23 cellular contexts compared by ENCODE assay signal in genomic region chr12:123165537-123165936, GRCh38. TPM values are rescaled to one million over a fixed set of nuclear protein-coding genes. Genes with fewer than 3 reads are reported as not detected.
DNase-seq lines count a peak whose midpoint lies in the region; FAIRE-seq and TF ChIP-seq lines count a peak whose summit lies in the region.
"Had no signal": no experiment of that assay in that cellular context is flagged by ENCODE, and none has a peak within 500 bp of the region (broad histone marks: within the 10 kb centered on the region; RNA-seq: fewer than 3 reads in every experiment).

No MANE protein-coding gene starts in this region.

- H3K27me3 ChIP-seq in H9 (ENCODE audit: insufficient read depth, low read length) = no peaks in the 10 kb centered on the region
- no peaks in the 10 kb centered on the region for H3K27me3 ChIP-seq in endocrine pancreas (ENCODE audit: control insufficient read depth, insufficient read depth, low read length)
- H3K27me3 ChIP-seq: breast epithelium had no signal

- DNase-seq in NCI-H2029 (lab: John Stamatoyannopoulos, UW) (peak; percentile 19), NCI-H2029 treated with DMSO at 0.1 percent for 48 hours (lab: John Stamatoyannopoulos, UW) (no peak), H9 (no peak), nephron progenitor cell (no peak), HFFc6 (no peak), frontal cortex (ENCODE audit: low spot score in 2 of 2) (no peak)
- DNase-seq in activated CD4-positive, alpha-beta T cell treated with anti-CD3 and anti-CD28 coated beads for 4 hours = no peak
- DNase-seq: activated CD4-positive, CD25-positive, alpha-beta regulatory T cell treated with anti-CD3 and anti-CD28 coated beads, Interleukin-2, amount 50 U/mL, for 72 hours; activated CD8-positive, alpha-beta T cell treated with anti-CD3 and anti-CD28 coated beads for 36 hours; activated T-cell treated with anti-CD3 and anti-CD28 coated beads, Interleukin-2, amount 50 U/mL, for 1 hour; amygdala; CD4-positive, alpha-beta T cell; glutamatergic neuron; NCI-H1092 treated with DMSO at 0.1 percent for 48 hours; NCI-H1930; OCI-M1; stimulated activated naive CD8-positive, alpha-beta T cell treated with anti-CD3 and anti-CD28 coated beads, Interleukin-15, amount 100 ng/mL, for 72 hours had no signal

- H4K8ac ChIP-seq in H9 (replicated peaks; ENCODE audit: insufficient read length, low read depth, low read length) = no peak overlapping the region

- no CpG with 5 or more reads among the region's 4 CpGs for WGBS in H9 (ENCODE audit: extremely low coverage, insufficient read length, low lambda C conversion rate)

- no peaks in the 10 kb centered on the region; the same call in 1 of the 2 replicates for H3K4me1 ChIP-seq in H9 (ENCODE audit: insufficient read depth, low read length)
- H3K4me1 ChIP-seq in endocrine pancreas (ENCODE audit: control insufficient read depth, insufficient read depth, low read length) = peaks cover 31% of the 10 kb centered on the region
- H3K4me1 ChIP-seq: breast epithelium had no signal

- no peak overlapping the region for H2BK5ac ChIP-seq in H9 (ENCODE audit: insufficient read length, low read length)

- no peaks in the 10 kb centered on the region for H3K79me1 ChIP-seq in H9 (ENCODE audit: insufficient read depth, low read depth, low read length, poor library complexity, severe bottlenecking)

- H2AFZ ChIP-seq in H9 (ENCODE audit: low read length) = no peak overlapping the region

- no peaks in the 10 kb centered on the region for H3K9me3 Mint-ChIP-seq in H9
- no peaks in the 10 kb centered on the region for H3K9me3 Mint-ChIP-seq in nephron progenitor cell
- H3K9me3 Mint-ChIP-seq in HFFc6 = no peaks in the 10 kb centered on the region
- H3K9me3 Mint-ChIP-seq: activated CD8-positive, alpha-beta T cell treated with anti-CD3 and anti-CD28 coated beads for 36 hours; CD4-positive, alpha-beta T cell; memory B cell; stimulated activated naive CD8-positive, alpha-beta T cell treated with anti-CD3 and anti-CD28 coated beads, Interleukin-15, amount 100 ng/mL, for 72 hours had no signal

- peaks cover 7 to 10% of the 10 kb centered on the region in 2 experiments for H3K4me1 Mint-ChIP-seq in H9
- no peaks in the 10 kb centered on the region for H3K4me1 Mint-ChIP-seq in nephron progenitor cell
- H3K4me1 Mint-ChIP-seq in HFFc6 (ENCODE audit: low read depth) = no peaks in the 10 kb centered on the region

- no peak overlapping the region for H3K14ac ChIP-seq in H9 (ENCODE audit: insufficient read depth, low read length)

- no peaks in the 10 kb centered on the region for H3K23me2 ChIP-seq in H9 (ENCODE audit: insufficient read length, low read depth, low read length, poor library complexity, severe bottlenecking)

- H2BK15ac ChIP-seq in H9 (ENCODE audit: low read depth, low read length) = no peak overlapping the region

- no peak overlapping the region for H2BK20ac ChIP-seq in H9 (ENCODE audit: low read depth, low read length, poor library complexity, severe bottlenecking)

- no peak overlapping the region for H3K23ac ChIP-seq in H9 (ENCODE audit: insufficient read length, low read depth, low read length)

- H3K4ac ChIP-seq in H9 (ENCODE audit: low read depth, low read length) = no peak overlapping the region

- H3K9ac ChIP-seq in H9 (ENCODE audit: extremely low read depth, insufficient read length, low read length) = no peak overlapping the region
- H3K9ac ChIP-seq in endocrine pancreas (ENCODE audit: control insufficient read depth, insufficient read depth, low read length) = no peak overlapping the region

- H3K4me3 Mint-ChIP-seq in H9 (no peak overlapping the region), nephron progenitor cell (no peak overlapping the region), HFFc6 (no peak overlapping the region)
- H3K4me3 Mint-ChIP-seq: activated CD8-positive, alpha-beta T cell treated with anti-CD3 and anti-CD28 coated beads for 36 hours; CD4-positive, alpha-beta T cell; memory B cell; stimulated activated naive CD8-positive, alpha-beta T cell treated with anti-CD3 and anti-CD28 coated beads, Interleukin-15, amount 100 ng/mL, for 72 hours had no signal

- no peak overlapping the region for H2BK12ac ChIP-seq in H9 (ENCODE audit: insufficient read length, low read depth, low read length)

- H4K5ac ChIP-seq in H9 (ENCODE audit: insufficient read length, low read depth, low read length) = no peak overlapping the region

- no peak overlapping the region for H3K27ac ChIP-seq in H9 (ENCODE audit: insufficient read length, low read depth, low read length)
- H3K27ac ChIP-seq: breast epithelium, epithelial cell of prostate, SK-N-MC, skin epidermis had no signal

- H3K18ac ChIP-seq in H9 (ENCODE audit: insufficient read length, low read depth, low read length) = no peak overlapping the region

- FAIRE-seq in frontal cortex (lab: Jason Lieb, UNC) = no peak

- H3K36me3 Mint-ChIP-seq in H9 (ENCODE audit: insufficient read depth in 1 of 3, low read depth in 3 of 3) (peaks cover 3 to 56% (median 54%) of the 10 kb centered on the region in 3 experiments; a peak in 6 of 7 replicates), nephron progenitor cell (ENCODE audit: low read depth) (peaks cover 43% of the 10 kb centered on the region), HFFc6 (ENCODE audit: low read depth) (peaks cover 13% of the 10 kb centered on the region)

- peak overlapping the region; percentile 43 for H3K4me3 ChIP-seq in endocrine pancreas (ENCODE audit: control insufficient read depth, insufficient read depth, low read length)
- H3K4me3 ChIP-seq: breast epithelium, SK-N-MC, skin epidermis had no signal

- no peak overlapping the region for H4K91ac ChIP-seq in H9 (ENCODE audit: insufficient read length, low read depth, low read length)

- H3K27ac Mint-ChIP-seq in H9 (peak overlapping the region in 2 of 3 experiments; percentile 42 to 44; a peak in 3 of 7 replicates), nephron progenitor cell (peak overlapping the region; percentile 92), HFFc6 (no peak overlapping the region)
- H3K27ac Mint-ChIP-seq: activated CD8-positive, alpha-beta T cell treated with anti-CD3 and anti-CD28 coated beads for 36 hours; CD4-positive, alpha-beta T cell; memory B cell; stimulated activated naive CD8-positive, alpha-beta T cell treated with anti-CD3 and anti-CD28 coated beads, Interleukin-15, amount 100 ng/mL, for 72 hours had no signal

- H3K56ac ChIP-seq in H9 (ENCODE audit: insufficient read length, low read depth, low read length) = no peak overlapping the region

- H3K79me2 ChIP-seq in H9 (ENCODE audit: insufficient read depth, low read length) = no peaks in the 10 kb centered on the region

- no peak overlapping the region for H2BK120ac ChIP-seq in H9 (ENCODE audit: low read depth, low read length, poor library complexity, severe bottlenecking)

- H3K4me2 ChIP-seq in H9 (ENCODE audit: insufficient read depth, insufficient read length, low read length) = no peak overlapping the region

- no peaks in the 10 kb centered on the region for H3K36me3 ChIP-seq in endocrine pancreas (ENCODE audit: control insufficient read depth, insufficient read depth, low read length)
- H3K36me3 ChIP-seq: breast epithelium had no signal

- TF ChIP-seq CTCF in H9 (conservative IDR thresholded peaks at IDR 0.05) = no peak
- no peak for TF ChIP-seq CTCF in nephron progenitor cell (IDR thresholded peaks at IDR 0.05)
- no peak for TF ChIP-seq CTCF in HFFc6 (IDR thresholded peaks at IDR 0.05)

- H2AK5ac ChIP-seq in H9 (ENCODE audit: insufficient read length, low read length) = no peak overlapping the region

- no peaks in the 10 kb centered on the region for H3K9me3 ChIP-seq in H9 (ENCODE audit: control insufficient read depth, low read depth, low read length)
- H3K9me3 ChIP-seq in endocrine pancreas (ENCODE audit: control insufficient read depth, low read length) = no peaks in the 10 kb centered on the region
- H3K9me3 ChIP-seq: breast epithelium had no signal

- H3K27me3 Mint-ChIP-seq in H9 (ENCODE audit: low read depth) (no peaks in the 10 kb centered on the region), nephron progenitor cell (ENCODE audit: low read depth, poor library complexity) (no peaks in the 10 kb centered on the region), HFFc6 (ENCODE audit: insufficient read depth) (no peaks in the 10 kb centered on the region; the same call in 1 of the 2 replicates)
- H3K27me3 Mint-ChIP-seq: activated CD8-positive, alpha-beta T cell treated with anti-CD3 and anti-CD28 coated beads for 36 hours; CD4-positive, alpha-beta T cell; memory B cell; stimulated activated naive CD8-positive, alpha-beta T cell treated with anti-CD3 and anti-CD28 coated beads, Interleukin-15, amount 100 ng/mL, for 72 hours had no signal

- H4K20me1 ChIP-seq in H9 (ENCODE audit: control insufficient read depth, insufficient read depth, insufficient read length) = no peaks in the 10 kb centered on the region

- H3T11ph ChIP-seq in H9 (ENCODE audit: low read length) = no peak overlapping the region

RNA-seq across cellular contexts. Expression of gene PITPNM2, which starts 14.6 kb away (rescaled TPM):
- 1.2 and 1.8 TPM in 2 replicates for total RNA-seq in H9 (2021)
- total RNA-seq in HFFc6 (2021; fragmentation: NEBNext Ultra II Directional; extraction: Animal tissue kit (Norgen Biotek cat#: 25700)) = 1 to 10 TPM; 1.5 to 5.1 (median 4.1) TPM
- total RNA-seq in frontal cortex = 4.9 TPM
